ENCODE assay signal across 16 cellular contexts in genomic region chr11:106997241-106997640, GRCh38. TPM values are rescaled to one million over a fixed set of nuclear protein-coding genes. Genes with fewer than 3 reads are reported as not detected.
"Had no signal": no experiment of that assay in that cellular context is flagged by ENCODE, and none has a peak within 500 bp of the region (broad histone marks: within the 10 kb centered on the region; RNA-seq: fewer than 3 reads in every experiment).

No MANE protein-coding gene starts in this region.

- H3K4me1 Mint-ChIP-seq: memory B cell; naive thymus-derived CD4-positive, alpha-beta T cell; nephron progenitor cell had no signal

- DNase-seq: effector CD8-positive, alpha-beta T cell; foreskin melanocyte; heart right ventricle; kidney glomerular epithelial cell; naive thymus-derived CD4-positive, alpha-beta T cell; nephron progenitor cell; small intestine; stimulated activated CD4-positive, alpha-beta T cell treated with anti-CD3 and anti-CD28 coated beads, Interleukin-12 subunit alpha, Interleukin-12 subunit beta, amount 100 ng/mL, for 4 hours; stimulated activated naive CD4-positive, alpha-beta T cell treated with Interleukin-2 at 50 U/mL for 16 hours had no signal

- H3K4me3 ChIP-seq: coronary artery, heart right ventricle, right atrium auricular region had no signal

- H3K27ac ChIP-seq: coronary artery, parathyroid adenoma, right atrium auricular region had no signal

- H3K36me3 Mint-ChIP-seq: memory B cell; naive thymus-derived CD4-positive, alpha-beta T cell; type B pancreatic cell had no signal

- H3K9me3 ChIP-seq: heart right ventricle, right atrium auricular region had no signal

- H3K27me3 Mint-ChIP-seq: memory B cell; naive thymus-derived CD4-positive, alpha-beta T cell; type B pancreatic cell had no signal

- H3K27ac Mint-ChIP-seq: memory B cell; naive thymus-derived CD4-positive, alpha-beta T cell; nephron progenitor cell; type B pancreatic cell had no signal

- H3K36me3 ChIP-seq: heart right ventricle, right atrium auricular region had no signal

- FAIRE-seq: islet of Langerhans, small intestine, urothelium cell line had no signal

- H3K9me3 Mint-ChIP-seq: nephron progenitor cell, type B pancreatic cell had no signal

- H3K9ac ChIP-seq: parathyroid adenoma had no signal

- H3K4me1 ChIP-seq: right atrium auricular region had no signal

- H3K27me3 ChIP-seq: heart right ventricle, right atrium auricular region had no signal

- H3K4me3 Mint-ChIP-seq: memory B cell; naive thymus-derived CD4-positive, alpha-beta T cell; nephron progenitor cell; type B pancreatic cell had no signal

RNA-seq across cellular contexts. Expression of gene GUCY1A2, which starts 21.0 kb away (rescaled TPM):
- polyA plus RNA-seq: naive thymus-derived CD4-positive, alpha-beta T cell had no signal
